Comparison of ENCODE assay signal across 22 cellular contexts in the genomic region with DNA sequence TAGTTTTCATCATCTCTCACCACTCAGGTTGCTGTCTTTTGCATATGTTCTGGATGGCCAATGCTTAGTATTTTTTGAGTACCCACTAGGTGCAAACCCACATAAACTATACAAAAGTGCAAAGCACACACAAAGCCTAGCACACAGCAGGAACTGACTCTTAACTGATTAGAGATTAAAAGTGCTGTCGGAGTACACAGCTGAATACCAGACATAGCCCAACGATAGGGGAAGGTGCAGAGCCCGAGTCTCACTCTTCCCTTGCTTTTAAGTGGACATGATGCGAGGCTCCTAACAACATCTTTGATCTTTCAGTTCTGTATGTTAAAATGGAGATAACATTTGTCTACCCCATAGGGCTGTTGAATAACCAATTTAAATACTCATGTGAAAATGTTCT.
"Had no signal": no experiment of that assay in that cellular context is flagged by ENCODE, and none has a peak within 500 bp of the region (broad histone marks: within the 10 kb centered on the region; RNA-seq: fewer than 3 reads in every experiment).

No MANE protein-coding gene starts in this region.

- H3K27me3 ChIP-seq: breast epithelium had no signal

- H3K4me1 ChIP-seq: breast epithelium had no signal

- DNase-seq: activated B cell treated with CpG ODN at 0.5 μM for 24 hours; activated CD4-positive, alpha-beta T cell treated with anti-CD3 and anti-CD28 coated beads for 1 hour; activated CD4-positive, alpha-beta T cell treated with anti-CD3 and anti-CD28 coated beads, Interleukin-2, amount 10 ng/mL, durations not matched to agents 24 days and 14 days; activated CD4-positive, alpha-beta T cell treated with anti-CD3 and anti-CD28 coated beads, Interleukin-2, amount 50 U/mL, for 48 hours; activated CD8-positive, alpha-beta memory T cell treated with anti-CD3 and anti-CD28 coated beads, Interleukin-2, amount 10 ng/mL, durations not matched to agents 7 days and 5 days; activated effector memory CD4-positive, alpha-beta T cell treated with Interleukin-2 at 50 U/mL for 16 hours; activated naive CD4-positive, alpha-beta T cell; activated T-cell treated with anti-CD3 and anti-CD28 coated beads, Interleukin-2, amount 50 U/mL, for 24 hours; aorta; Kasumi-1; KBM-7; NCI-H1930; NCI-H345; NCI-H510A; NCI-H526 treated with DMSO at 0.1 percent for 48 hours; NCI-H82; PC-3; SHP77 treated with DMSO at 0.1 percent for 48 hours; T-cell; T-helper 2 cell; T1000 had no signal

- H3K27ac ChIP-seq: breast epithelium had no signal

- ATAC-seq: activated CD8-positive, alpha-beta memory T cell treated with anti-CD3 and anti-CD28 coated beads, Interleukin-2, amount 10 ng/mL, durations not matched to agents 7 days and 5 days; PC-3; T-cell had no signal

- H3K9me3 ChIP-seq: breast epithelium had no signal

- H3K4me3 ChIP-seq: breast epithelium had no signal

- H3K36me3 ChIP-seq: breast epithelium had no signal
